In genomic region chr1:15288173-15288926, GRCh38 we compare ENCODE assay signal across 1 cellular context.
TF ChIP-seq lines count a peak whose summit lies in the region.

No MANE protein-coding gene starts in this region.

TF ChIP-seq in IMR-90, 13 proteins besides CTCF, POLR2A, EP300 and RAD21:
- TF ChIP-seq BHLHE40 (IDR thresholded peaks at IDR 0.05; ENCODE audit: low read depth, low read length) (no peak), MAFK (IDR thresholded peaks at IDR 0.05; ENCODE audit: low read depth, low read length) (peak; percentile 81), MAZ (IDR thresholded peaks at IDR 0.05; ENCODE audit: borderline replicate concordance, low read depth, low read length) (no peak)
